Comparison of ENCODE assay signal across 29 cellular contexts in the genomic region with DNA sequence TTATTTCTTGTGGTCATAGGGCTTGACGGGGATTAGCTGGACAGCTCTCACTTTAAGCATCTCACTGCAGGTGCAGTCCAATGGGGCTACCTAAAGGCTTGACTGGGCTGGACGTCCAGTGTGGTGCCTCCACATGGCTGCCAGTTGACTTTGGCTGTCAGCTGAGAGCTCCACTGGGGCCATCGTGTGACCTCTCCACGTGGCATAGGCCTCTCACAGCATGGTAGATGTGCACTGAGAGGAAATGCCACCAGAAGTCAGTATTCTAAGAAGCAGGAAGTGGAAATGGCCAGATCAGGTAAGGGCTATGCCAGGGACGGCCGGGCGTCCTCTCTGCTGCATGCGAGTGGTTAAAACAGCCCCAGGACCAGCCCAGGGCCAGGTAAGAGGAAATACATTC.
"Had no signal": no experiment of that assay in that cellular context is flagged by ENCODE, and none has a peak within 500 bp of the region (broad histone marks: within the 10 kb centered on the region; RNA-seq: fewer than 3 reads in every experiment).

No MANE protein-coding gene starts in this region.

- H3K27me3 ChIP-seq: suprapubic skin, testis, thyroid gland, tibial nerve, transverse colon, upper lobe of left lung, upper lobe of right lung, uterus, vagina had no signal

- H3K4me3 Mint-ChIP-seq: stimulated activated effector memory CD8-positive, alpha-beta T cell treated with anti-CD3 and anti-CD28 coated beads, Interleukin-12 subunit alpha, Interleukin-12 subunit beta, amount 100 ng/mL, for 72 hours; stimulated activated memory B cell treated with anti-CD40 and anti-IgM and Interleukin-4, amounts not matched to agents 10 μg/mL and 1 μg/mL and 100 μg/mL, for 72 hours; stimulated activated naive B cell treated with anti-CD40 and anti-IgM and Interleukin-4, amounts not matched to agents 10 μg/mL and 1 μg/mL and 100 μg/mL, for 72 hours; stimulated activated naive CD8-positive, alpha-beta T cell treated with anti-CD3 and anti-CD28 coated beads, Interleukin-15, amount 100 ng/mL, for 72 hours; stimulated activated naive CD8-positive, alpha-beta T cell treated with anti-CD3 and anti-CD28 coated beads, Interleukin-15, Interleukin-2, amounts not matched to agents 100 ng/mL and 50 ng/mL, for 24 hours; type B pancreatic cell had no signal

- H3K4me1 Mint-ChIP-seq: stimulated activated effector memory CD8-positive, alpha-beta T cell treated with anti-CD3 and anti-CD28 coated beads, Interleukin-12 subunit alpha, Interleukin-12 subunit beta, amount 100 ng/mL, for 72 hours; stimulated activated memory B cell treated with anti-CD40 and anti-IgM and Interleukin-4, amounts not matched to agents 10 μg/mL and 1 μg/mL and 100 μg/mL, for 72 hours; stimulated activated naive B cell treated with anti-CD40 and anti-IgM and Interleukin-4, amounts not matched to agents 10 μg/mL and 1 μg/mL and 100 μg/mL, for 72 hours; stimulated activated naive CD8-positive, alpha-beta T cell treated with anti-CD3 and anti-CD28 coated beads, Interleukin-15, amount 100 ng/mL, for 72 hours had no signal

- ATAC-seq: stimulated activated effector memory CD8-positive, alpha-beta T cell treated with anti-CD3 and anti-CD28 coated beads, Interleukin-12 subunit alpha, Interleukin-12 subunit beta, amount 100 ng/mL, for 72 hours; stimulated activated memory B cell treated with anti-CD40 and anti-IgM and Interleukin-4, amounts not matched to agents 10 μg/mL and 1 μg/mL and 100 μg/mL, for 72 hours; stimulated activated naive B cell treated with anti-CD40 and anti-IgM and Interleukin-4, amounts not matched to agents 10 μg/mL and 1 μg/mL and 100 μg/mL, for 72 hours; stimulated activated naive CD8-positive, alpha-beta T cell treated with anti-CD3 and anti-CD28 coated beads, Interleukin-15, amount 100 ng/mL, for 72 hours; stimulated activated naive CD8-positive, alpha-beta T cell treated with anti-CD3 and anti-CD28 coated beads, Interleukin-15, Interleukin-2, amounts not matched to agents 100 U/mL and 50 U/mL, for 24 hours; upper lobe of right lung had no signal

- H3K4me3 ChIP-seq: stomach, suprapubic skin, testis, thoracic aorta, thyroid gland, tibial artery, tibial nerve, transverse colon, upper lobe of left lung, upper lobe of right lung, uterus, vagina had no signal

- H3K36me3 ChIP-seq: stomach, suprapubic skin, thoracic aorta, thyroid gland, tibial artery, tibial nerve, transverse colon, upper lobe of left lung, upper lobe of right lung, uterus, vagina had no signal

- H3K4me1 ChIP-seq: stomach, suprapubic skin, testis, thyroid gland, tibial artery, tibial nerve, transverse colon, upper lobe of left lung, upper lobe of right lung, uterus, vagina had no signal

- H3K9me3 ChIP-seq: suprapubic skin, testis, thyroid gland, tibial artery, transverse colon, upper lobe of left lung, upper lobe of right lung, uterus, vagina had no signal

- H3K9me3 Mint-ChIP-seq: stimulated activated effector memory CD8-positive, alpha-beta T cell treated with anti-CD3 and anti-CD28 coated beads, Interleukin-12 subunit alpha, Interleukin-12 subunit beta, amount 100 ng/mL, for 72 hours; stimulated activated memory B cell treated with anti-CD40 and anti-IgM and Interleukin-4, amounts not matched to agents 10 μg/mL and 1 μg/mL and 100 μg/mL, for 72 hours; stimulated activated naive CD8-positive, alpha-beta T cell treated with anti-CD3 and anti-CD28 coated beads, Interleukin-15, amount 100 ng/mL, for 72 hours had no signal

- H3K27ac Mint-ChIP-seq: stimulated activated effector memory CD8-positive, alpha-beta T cell treated with anti-CD3 and anti-CD28 coated beads, Interleukin-12 subunit alpha, Interleukin-12 subunit beta, amount 100 ng/mL, for 72 hours; stimulated activated memory B cell treated with anti-CD40 and anti-IgM and Interleukin-4, amounts not matched to agents 10 μg/mL and 1 μg/mL and 100 μg/mL, for 72 hours; stimulated activated naive B cell treated with anti-CD40 and anti-IgM and Interleukin-4, amounts not matched to agents 10 μg/mL and 1 μg/mL and 100 μg/mL, for 72 hours; stimulated activated naive CD8-positive, alpha-beta T cell treated with anti-CD3 and anti-CD28 coated beads, Interleukin-15, Interleukin-2, amounts not matched to agents 100 ng/mL and 50 ng/mL, for 24 hours; type B pancreatic cell had no signal

- FAIRE-seq: urothelium cell line had no signal

- H3K27ac ChIP-seq: stomach, suprapubic skin, testis, thoracic aorta, thyroid gland, tibial artery, tibial nerve, transverse colon, upper lobe of left lung, upper lobe of right lung, uterus, vagina had no signal

- H3K36me3 Mint-ChIP-seq: stimulated activated effector memory CD8-positive, alpha-beta T cell treated with anti-CD3 and anti-CD28 coated beads, Interleukin-12 subunit alpha, Interleukin-12 subunit beta, amount 100 ng/mL, for 72 hours; stimulated activated memory B cell treated with anti-CD40 and anti-IgM and Interleukin-4, amounts not matched to agents 10 μg/mL and 1 μg/mL and 100 μg/mL, for 72 hours; stimulated activated naive B cell treated with anti-CD40 and anti-IgM and Interleukin-4, amounts not matched to agents 10 μg/mL and 1 μg/mL and 100 μg/mL, for 72 hours; type B pancreatic cell had no signal

- DNase-seq: stimulated activated CD4-positive, alpha-beta T cell treated with anti-CD3 and anti-CD28 coated beads, Interleukin-2, amount 100 ng/mL, for 48 hours; stimulated activated CD4-positive, alpha-beta T cell treated with anti-CD3 and anti-CD28 coated beads, Interleukin-4, amount 100 ng/mL, for 1 hour; stimulated activated CD4-positive, alpha-beta T cell treated with anti-CD3 and anti-CD28 coated beads, Interleukin-4, amount 100 ng/mL, for 24 hours; stimulated activated CD4-positive, alpha-beta T cell treated with anti-CD3 and anti-CD28 coated beads, Interleukin-4, amount 100 ng/mL, for 4 hours; stimulated activated CD8-positive, alpha-beta memory T cell treated with anti-CD3 and anti-CD28 coated beads, Interleukin-4, amount 100 ng/mL, for 48 hours; stimulated activated naive B cell treated with anti-CD40 and anti-IgM and Interleukin-4, amounts not matched to agents 10 μg/mL and 1 μg/mL and 100 μg/mL, for 72 hours; stimulated activated naive CD4-positive, alpha-beta T cell; stimulated activated naive CD4-positive, alpha-beta T cell treated with Interleukin-2 at 50 U/mL for 16 hours; stimulated activated naive CD8-positive, alpha-beta T cell treated with anti-CD3 and anti-CD28 coated beads, Interleukin-15, amount 100 ng/mL, for 72 hours; stimulated activated naive CD8-positive, alpha-beta T cell treated with anti-CD3 and anti-CD28 coated beads, Interleukin-15, Interleukin-2, amounts not matched to agents 100 U/mL and 50 U/mL, for 24 hours; stomach; substantia nigra; testis; thyroid gland; tibial artery; transverse colon; trophoblast cell; upper lobe of left lung; upper lobe of right lung; uterus had no signal
